8 cellular contexts compared by ENCODE assay signal in the genomic region with DNA sequence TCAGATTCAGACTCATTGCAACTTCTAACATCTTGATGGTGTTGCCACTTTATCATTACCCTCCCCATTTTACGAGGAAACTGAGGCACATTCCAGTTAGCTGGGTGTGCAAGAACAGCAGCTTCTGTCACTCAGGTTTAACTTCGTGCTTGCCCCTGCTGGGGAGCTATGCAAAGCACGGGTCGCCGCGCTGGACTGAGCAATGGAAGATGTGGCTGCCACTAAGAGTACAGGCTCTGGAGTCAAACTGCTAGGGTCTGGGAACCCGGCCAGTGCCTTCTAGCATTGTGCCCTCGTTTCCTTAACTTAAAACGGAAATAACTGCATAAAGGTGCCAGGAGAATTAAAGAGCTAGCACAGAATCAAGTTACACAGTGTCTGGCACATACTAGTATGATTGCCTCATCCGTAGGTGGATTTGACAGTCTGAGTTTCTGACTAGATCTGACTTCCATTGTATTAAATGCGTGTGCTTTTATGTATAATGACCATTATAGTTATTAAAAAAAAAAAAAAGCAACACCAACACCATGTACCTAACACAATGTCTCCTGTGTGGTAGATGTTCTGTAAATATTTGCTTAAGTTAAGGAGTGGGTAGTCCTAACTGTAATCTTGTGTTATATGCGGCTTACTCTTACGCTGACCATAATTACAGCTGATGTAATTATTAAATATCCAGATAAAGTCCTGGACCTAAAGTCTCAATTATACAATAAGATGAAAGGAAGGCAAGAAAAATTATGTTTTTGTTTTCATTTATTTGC. TPM values are rescaled to one million over a fixed set of nuclear protein-coding genes. Genes with fewer than 3 reads are reported as not detected.
DNase-seq lines count a peak whose midpoint lies in the region; ATAC-seq and TF ChIP-seq lines count a peak whose summit lies in the region.

No MANE protein-coding gene starts in this region.

- peaks cover 29% of the 10 kb centered on the region for H3K9me3 Mint-ChIP-seq in activated naive CD4-positive, alpha-beta T cell treated with anti-CD3 and anti-CD28 coated beads, Interleukin-2, amount 10 ng/mL, durations not matched to agents 7 days and 5 days
- H3K9me3 Mint-ChIP-seq in glutamatergic neuron (ENCODE audit: unreplicated experiment) = peaks cover 6% of the 10 kb centered on the region

- peaks cover 38% of the 10 kb centered on the region for H3K4me1 Mint-ChIP-seq in activated naive CD4-positive, alpha-beta T cell treated with anti-CD3 and anti-CD28 coated beads, Interleukin-2, amount 10 ng/mL, durations not matched to agents 7 days and 5 days
- peaks cover 19% of the 10 kb centered on the region for H3K4me1 Mint-ChIP-seq in glutamatergic neuron (ENCODE audit: low read depth, unreplicated experiment)

- no peaks in the 10 kb centered on the region for H4K20me1 ChIP-seq in OCI-LY3 (ENCODE audit: insufficient read depth, low read length)

- peak; percentile 76 for DNase-seq in DMS 273 (lab: John Stamatoyannopoulos, UW; ENCODE audit: unreplicated experiment)
- DNase-seq in activated naive CD4-positive, alpha-beta T cell treated with anti-CD3 and anti-CD28 coated beads, Interleukin-2, amount 10 ng/mL, durations not matched to agents 7 days and 5 days = peak; percentile 67
- peak; percentile 76 for DNase-seq in glutamatergic neuron
- DNase-seq in ovary = peak in 4 of 5 donors; percentile 17 to 63 (median 50)
- DNase-seq in uterus = peak; percentile 49 to 63

- peaks cover 24% of the 10 kb centered on the region for H3K79me2 ChIP-seq in OCI-LY3 (ENCODE audit: low read length)

- TF ChIP-seq CTCF in OCI-LY3 (IDR thresholded peaks at IDR 0.05; ENCODE audit: low read depth, low read length) (no peak), glutamatergic neuron (IDR thresholded peaks at IDR 0.05; ENCODE audit: partially characterized antibody, unreplicated experiment) (peak; percentile 26), ovary (IDR thresholded peaks at IDR 0.05) (no peak), uterus (IDR thresholded peaks at IDR 0.05) (peak in 2 of 4 experiments; percentile 9 to 31)

- H3K36me3 ChIP-seq in OCI-LY3 (replicated peaks; ENCODE audit: low read depth, low read length) (peaks cover 8% of the 10 kb centered on the region), ovary (no peaks in the 10 kb centered on the region), uterus (no peaks in the 10 kb centered on the region)

- H3K4me3 ChIP-seq in OCI-LY3 (ENCODE audit: low read length) = peak overlapping the region; percentile 79
- peak overlapping the region; percentile 64 for H3K4me3 ChIP-seq in ovary
- peak overlapping the region; percentile 54 to 56 for H3K4me3 ChIP-seq in uterus

- H3K4me1 ChIP-seq in OCI-LY3 (ENCODE audit: low read length) (peaks cover 4% of the 10 kb centered on the region), ovary (ENCODE audit: insufficient read depth) (peaks cover 18% of the 10 kb centered on the region), uterus (peaks cover 4 to 16% of the 10 kb centered on the region in 2 donors)

- peak; percentile 68 for ATAC-seq in GM19438 (IDR thresholded peaks at IDR 0.05; ENCODE audit: low read depth, unreplicated experiment)
- ATAC-seq in HG03460 (IDR thresholded peaks at IDR 0.05; ENCODE audit: unreplicated experiment) = peak; percentile 84

- 16 to 22% (median 22%) methylated on average over 13 of the region's 13 CpGs for WGBS in ovary, 3 donors

- CTCF ChIA-PET in activated naive CD4-positive, alpha-beta T cell treated with anti-CD3 and anti-CD28 coated beads, Interleukin-2, amount 10 ng/mL, durations not matched to agents 7 days and 5 days (lab: Charles Lee) = interaction anchor here (0.9 kb wide), 1 partner anchor 69 kb away, joined by 3 read pairs; no protein-coding TSS in a partner anchor

- H3K36me3 Mint-ChIP-seq in activated naive CD4-positive, alpha-beta T cell treated with anti-CD3 and anti-CD28 coated beads, Interleukin-2, amount 10 ng/mL, durations not matched to agents 7 days and 5 days = peaks cover 45% of the 10 kb centered on the region
- peaks cover 25% of the 10 kb centered on the region for H3K36me3 Mint-ChIP-seq in glutamatergic neuron (ENCODE audit: unreplicated experiment)

- peak overlapping the region; percentile 55 for H3K9ac ChIP-seq in OCI-LY3 (ENCODE audit: low read length)

- H2AFZ ChIP-seq in OCI-LY3 (ENCODE audit: low read depth, low read length) = no peak overlapping the region

- TF ChIP-seq POLR2A in ovary (IDR thresholded peaks at IDR 0.05) (no peak), uterus (IDR thresholded peaks at IDR 0.05) (peak; percentile 7 to 8)

- H3K27ac Mint-ChIP-seq in activated naive CD4-positive, alpha-beta T cell treated with anti-CD3 and anti-CD28 coated beads, Interleukin-2, amount 10 ng/mL, durations not matched to agents 7 days and 5 days = peak overlapping the region; percentile 84
- H3K27ac Mint-ChIP-seq in glutamatergic neuron (ENCODE audit: unreplicated experiment) = peak overlapping the region; percentile 97

- TF ChIP-seq EP300 in ovary (IDR thresholded peaks at IDR 0.05) = no peak

- H3K27ac ChIP-seq in OCI-LY3 (ENCODE audit: low read length) (peak overlapping the region; percentile 21; the same call in 1 of the 2 replicates), ovary (peak overlapping the region; percentile 70 to 75), uterus (peak overlapping the region; percentile 92 to 94)

- H3K27me3 Mint-ChIP-seq in activated naive CD4-positive, alpha-beta T cell treated with anti-CD3 and anti-CD28 coated beads, Interleukin-2, amount 10 ng/mL, durations not matched to agents 7 days and 5 days = peaks cover 28% of the 10 kb centered on the region
- peaks cover 11% of the 10 kb centered on the region for H3K27me3 Mint-ChIP-seq in glutamatergic neuron (ENCODE audit: unreplicated experiment)

- H3K4me3 Mint-ChIP-seq in activated naive CD4-positive, alpha-beta T cell treated with anti-CD3 and anti-CD28 coated beads, Interleukin-2, amount 10 ng/mL, durations not matched to agents 7 days and 5 days = peak overlapping the region; percentile 88
- peak overlapping the region; percentile 96 for H3K4me3 Mint-ChIP-seq in glutamatergic neuron (ENCODE audit: unreplicated experiment)

- intact Hi-C loops in ovary (cut with DNase I) = loop anchor here in 1 of 4 donors (10.0 kb wide), 1 partner anchor 67 kb away; no protein-coding TSS in a partner anchor
- intact Hi-C loops in uterus (cut with DNase I; ENCODE audit: low total_unique reads) = no loop called here

- no peaks in the 10 kb centered on the region for H3K9me3 ChIP-seq in OCI-LY3 (ENCODE audit: insufficient read depth, low read length)
- H3K9me3 ChIP-seq in ovary = no peaks in the 10 kb centered on the region
- no peaks in the 10 kb centered on the region for H3K9me3 ChIP-seq in uterus

- peak overlapping the region; percentile 68 for H3K4me2 ChIP-seq in OCI-LY3 (ENCODE audit: low read length)

- H3K27me3 ChIP-seq in OCI-LY3 (ENCODE audit: low read depth, low read length) (no peaks in the 10 kb centered on the region), ovary (no peaks in the 10 kb centered on the region), uterus (no peaks in the 10 kb centered on the region)

RNA-seq across cellular contexts. Expression of gene ZNF22, which starts 0.8 kb away (rescaled TPM):
- total RNA-seq in glutamatergic neuron (ENCODE audit: unreplicated experiment) (40.2 TPM), ovary (10 to 100 TPM; 19.4 to 38.0 (median 28.6) TPM), uterus (10 to 100 TPM; 20.7 to 78.1 (median 34.6) TPM)
- 10 to 100 TPM; 25.5 to 27.4 TPM for polyA plus RNA-seq in ovary

RNA-seq across cellular contexts. Expression of gene DEPP1, which starts 23.0 kb away (rescaled TPM):
- total RNA-seq in glutamatergic neuron (ENCODE audit: unreplicated experiment) (13.6 TPM), ovary (100 to 1,000 TPM in 5 of 7 donors, 10 to 100 TPM in 2; 35.6 to 511 (median 174) TPM), uterus (100 to 1,000 TPM in 1 of 4 donors, 10 to 100 TPM in 2, 1 to 10 TPM in 1; 8.2 to 266 (median 52.8) TPM)
- 100 to 1,000 TPM in 1 of 2 donors, 10 to 100 TPM in 1; 56.7 to 603 TPM for polyA plus RNA-seq in ovary

RNA-seq across cellular contexts. Expression of gene RASSF4, which starts 42.0 kb away (rescaled TPM):
- total RNA-seq in glutamatergic neuron (ENCODE audit: unreplicated experiment) = 137 TPM
- 10 to 100 TPM in 3 of 7 donors, 1 to 10 TPM in 4; 4.8 to 21.9 (median 7.3) TPM for total RNA-seq in ovary
- polyA plus RNA-seq in ovary = 1 to 10 TPM; 8.1 to 9.7 TPM
- 10 to 100 TPM in 1 of 4 donors, 1 to 10 TPM in 3; 6.1 to 26.5 (median 8.2) TPM for total RNA-seq in uterus

Comparison
In these comparisons a context has a peak if more than half of its experiments do, and no peak if none do; other contexts are left out.
1. Peak in every context shown above with its lines: DNase-seq, ATAC-seq, H3K4me3 ChIP-seq and H3K27ac ChIP-seq.
2. H3K27ac ChIP-seq: peak in every context shown above with its lines; median percentile 93 in uterus; 72 in ovary; 21 in OCI-LY3.